25 cellular contexts compared by ENCODE assay signal in the genomic region with DNA sequence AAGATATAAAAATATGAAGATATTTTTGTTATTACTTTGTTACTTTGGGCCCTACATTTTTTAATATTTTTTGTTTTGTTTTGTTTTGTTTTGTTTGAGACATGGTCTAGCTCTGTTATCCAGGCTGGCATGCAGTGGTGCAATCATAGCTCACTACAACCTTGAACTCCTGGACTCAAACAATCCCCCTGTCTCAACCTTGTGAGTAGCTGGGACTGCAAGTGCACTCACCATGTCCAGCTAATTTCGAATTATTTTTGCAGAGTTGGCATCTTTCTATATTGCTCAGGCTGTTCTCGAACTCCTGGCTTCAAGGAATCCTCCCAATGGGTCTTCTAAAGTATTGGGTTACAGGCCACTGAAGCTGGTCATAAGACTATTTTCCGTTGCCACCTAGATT.
"Had no signal": no experiment of that assay in that cellular context is flagged by ENCODE, and none has a peak within 500 bp of the region (broad histone marks: within the 10 kb centered on the region; RNA-seq: fewer than 3 reads in every experiment).

No MANE protein-coding gene starts in this region.

- FAIRE-seq: endothelial cell of umbilical vein had no signal

- ATAC-seq: effector memory CD8-positive, alpha-beta T cell; esophagus mucosa; foreskin keratinocyte; gastrocnemius medialis; gastroesophageal sphincter; heart left ventricle; heart right ventricle had no signal

- H3K27me3 ChIP-seq: colonic mucosa, esophagus muscularis mucosa, esophagus squamous epithelium, foreskin keratinocyte, gastrocnemius medialis, gastroesophageal sphincter, heart left ventricle had no signal

- H3K36me3 ChIP-seq: colonic mucosa, esophagus muscularis mucosa, esophagus squamous epithelium, gastrocnemius medialis, gastroesophageal sphincter, heart left ventricle, heart right ventricle had no signal

- H3K4me3 ChIP-seq: colonic mucosa, coronary artery, dorsolateral prefrontal cortex, esophagus muscularis mucosa, esophagus squamous epithelium, gastrocnemius medialis, gastroesophageal sphincter, heart left ventricle, heart right ventricle had no signal

- H3K27ac ChIP-seq: colonic mucosa, coronary artery, dorsolateral prefrontal cortex, epithelial cell of prostate, esophagus muscularis mucosa, esophagus squamous epithelium, foreskin keratinocyte, gastrocnemius medialis, gastroesophageal sphincter, heart left ventricle, heart right ventricle had no signal

- H3K9me3 ChIP-seq: colonic mucosa, esophagus muscularis mucosa, esophagus squamous epithelium, gastrocnemius medialis, gastroesophageal sphincter, heart left ventricle had no signal

- H3K4me1 ChIP-seq: colonic mucosa, esophagus muscularis mucosa, esophagus squamous epithelium, foreskin keratinocyte, gastrocnemius medialis, gastroesophageal sphincter, heart left ventricle, heart right ventricle had no signal

- DNase-seq: colonic mucosa; cortex of kidney; dermis blood vessel endothelial cell; dorsolateral prefrontal cortex; effector CD4-positive, alpha-beta T cell; effector CD8-positive, alpha-beta T cell; effector memory CD4-positive, alpha-beta T cell; effector memory CD8-positive, alpha-beta T cell; endodermal cell; erythroblast; esophagus squamous epithelium; foreskin fibroblast; foreskin keratinocyte; foreskin melanocyte; gastrocnemius medialis; glutamatergic neuron; head of caudate nucleus; heart left ventricle; heart right ventricle had no signal
